In genomic region chr9:126613656-126614055, GRCh38 we compare ENCODE assay signal across 8 cellular contexts. TPM values are rescaled to one million over a fixed set of nuclear protein-coding genes. Genes with fewer than 3 reads are reported as not detected.
DNase-seq lines count a peak whose midpoint lies in the region; ATAC-seq, FAIRE-seq and TF ChIP-seq lines count a peak whose summit lies in the region.

Gene LMX1B (plus strand): TSS chr9:126613928. CDS start chr9:126614450, 522 bp downstream.

- peaks cover 5% of the 10 kb centered on the region; the same call in 1 of the 2 replicates for H4K20me1 ChIP-seq in IMR-90 (ENCODE audit: insufficient read depth, low read length)

- 1% methylated on average over 39 of the region's 59 CpGs; no CpG with 5 or more reads in 1 of the 2 experiments for WGBS in IMR-90 (ENCODE audit: extremely low coverage in 2 of 2, insufficient read length in 1 of 2), 2 experiments

- H3K9me1 ChIP-seq in IMR-90 (ENCODE audit: insufficient read depth, low read length): no peaks in the 10 kb centered on the region

- no peak for TF ChIP-seq POLR2A in IMR-90 (IDR thresholded peaks at IDR 0.05; ENCODE audit: low read depth, low read length)

- no peak within 1 kb of the TSS for H2AFZ ChIP-seq in IMR-90 (replicated peaks; ENCODE audit: low read length, poor library complexity)

- CTCF ChIA-PET in CD4-positive, alpha-beta memory T cell (lab: Charles Lee; ENCODE audit: partially characterized antibody): no interaction called here
- CTCF ChIA-PET in IMR-90 (lab: Yijun Ruan, JAX): no interaction called here

- peaks cover 35% of the 10 kb centered on the region for H3K27me3 ChIP-seq in CD4-positive, alpha-beta memory T cell (ENCODE audit: insufficient read depth, low read length)
- H3K27me3 ChIP-seq in IMR-90 (ENCODE audit: control insufficient read depth, insufficient read depth, low read length) (peaks cover 96% of the 10 kb centered on the region), bronchial epithelial cell (ENCODE audit: control insufficient read depth, insufficient read depth, low read length) (peaks cover 60% of the 10 kb centered on the region)

- no peak within 1 kb of the TSS for H3K4me3 ChIP-seq in CD4-positive, alpha-beta memory T cell (ENCODE audit: low read length in 2 of 2)
- H3K4me3 ChIP-seq in IMR-90 (ENCODE audit: insufficient read depth, low read depth, low read length) (no peak within 1 kb of the TSS), bronchial epithelial cell (ENCODE audit: low read depth, low read length) (peak within 1 kb of the TSS; percentile 12)

- H2BK5ac ChIP-seq in IMR-90 (ENCODE audit: low read depth, low read length, poor library complexity, severe bottlenecking): no peak within 1 kb of the TSS

- no peak within 1 kb of the TSS for H2AK5ac ChIP-seq in IMR-90 (ENCODE audit: low read depth, low read length)

- H3K27ac ChIP-seq in CD4-positive, alpha-beta memory T cell (ENCODE audit: low read depth, low read length): no peak within 1 kb of the TSS
- H3K27ac ChIP-seq in IMR-90 (ENCODE audit: insufficient read depth, low read length): no peak within 1 kb of the TSS

- in situ Hi-C loops in IMR-90 (cut with MboI; ENCODE audit: low sequenced_read_pairs): loop anchor here (5.0 kb wide), 1 partner anchor 169 kb away; no protein-coding TSS in a partner anchor

- H2BK15ac ChIP-seq in IMR-90 (ENCODE audit: low read depth, low read length): no peak within 1 kb of the TSS

- H3K9ac ChIP-seq in IMR-90 (ENCODE audit: low read depth, low read length): no peak within 1 kb of the TSS

- peaks cover 13 to 38% (median 29%) of the 10 kb centered on the region in 4 donors for H3K4me1 Mint-ChIP-seq in CD4-positive, alpha-beta memory T cell
- H3K4me1 Mint-ChIP-seq in memory B cell: peaks cover 22% of the 10 kb centered on the region

- no peaks in the 10 kb centered on the region for H3K36me3 Mint-ChIP-seq in CD4-positive, alpha-beta memory T cell
- no peaks in the 10 kb centered on the region for H3K36me3 Mint-ChIP-seq in memory B cell

- H2BK120ac ChIP-seq in IMR-90 (ENCODE audit: low read depth, low read length): no peak within 1 kb of the TSS

- no peak within 1 kb of the TSS for H3K4me2 ChIP-seq in IMR-90 (ENCODE audit: low read depth, low read length)

- FAIRE-seq in bronchial epithelial cell (lab: Jason Lieb, UNC): no peak

- H2AK9ac ChIP-seq in IMR-90 (replicated peaks; ENCODE audit: low read depth, low read length, poor library complexity): no peak within 1 kb of the TSS

- intact Hi-C loops in CD4-positive, alpha-beta memory T cell (cut with micrococcal nuclease): no loop called here
- intact Hi-C loops in IMR-90 (cut with micrococcal nuclease): no loop called here
- intact Hi-C loops in head of caudate nucleus (cut with DNase I): loop anchor here (10.0 kb wide), 1 partner anchor 171 kb away; no protein-coding TSS in a partner anchor

- TF ChIP-seq RAD21 in IMR-90 (IDR thresholded peaks at IDR 0.05; ENCODE audit: low read length): no peak

- no peak within 1 kb of the TSS for H3K14ac ChIP-seq in IMR-90 (replicated peaks; ENCODE audit: low read depth, low read length)

- peaks cover 54 to 55% of the 10 kb centered on the region in 2 donors for H3K27me3 Mint-ChIP-seq in CD4-positive, alpha-beta memory T cell
- peaks cover 22% of the 10 kb centered on the region for H3K27me3 Mint-ChIP-seq in memory B cell

- dilution Hi-C loops in IMR-90 (cut with HindIII; ENCODE audit: low sequenced_read_pairs, unreplicated experiment): no loop called here

- POLR2A ChIA-PET in CD4-positive, alpha-beta memory T cell (lab: Charles Lee; ENCODE audit: partially characterized antibody): no interaction called here
- POLR2A ChIA-PET in IMR-90 (lab: Charles Lee; ENCODE audit: unreplicated experiment): no interaction called here

- no peaks in the 10 kb centered on the region for H3K79me1 ChIP-seq in IMR-90 (ENCODE audit: low read depth in 1 of 2, low read length in 2 of 2)

- peaks cover 0 to 2% (median 0%) of the 10 kb centered on the region in 8 donors for H3K9me3 Mint-ChIP-seq in CD4-positive, alpha-beta memory T cell
- H3K9me3 Mint-ChIP-seq in memory B cell: no peaks in the 10 kb centered on the region

- no peaks in the 10 kb centered on the region for H3K9me3 ChIP-seq in CD4-positive, alpha-beta memory T cell (ENCODE audit: control insufficient read depth in 1 of 2, low read length in 2 of 2)
- no peaks in the 10 kb centered on the region; the same call in 1 of the 2 replicates for H3K9me3 ChIP-seq in IMR-90 (ENCODE audit: control insufficient read depth, insufficient read depth, low read length)

- no peak within 1 kb of the TSS for H3K56ac ChIP-seq in IMR-90 (ENCODE audit: extremely low read depth, insufficient read depth, low read length)

- no peak for DNase-seq in CD4-positive, alpha-beta memory T cell
- DNase-seq in IMR-90: peak; percentile 17
- no peak for DNase-seq in bronchial epithelial cell (ENCODE audit: low read depth)
- DNase-seq in memory B cell (ENCODE audit: low spot score in 2 of 2): no peak
- DNase-seq in NCI-H446 (lab: John Stamatoyannopoulos, UW): no peak
- DNase-seq in head of caudate nucleus: no peak

- no peak within 1 kb of the TSS for H4K8ac ChIP-seq in IMR-90 (ENCODE audit: low read depth in 2 of 2, low read length in 2 of 2)

- no peak within 1 kb of the TSS for H4K5ac ChIP-seq in IMR-90 (ENCODE audit: low read depth, low read length)

- BruUV-seq in IMR-90 (replicated peaks; lab: Mats Ljungman, UMichigan): no TSS peak

- H2BK20ac ChIP-seq in IMR-90 (ENCODE audit: low read depth, low read length): no peak within 1 kb of the TSS

- ATAC-seq in IMR-90 (ENCODE audit: low read depth) (no peak), memory B cell (ENCODE audit: low read depth) (no peak), GM21360 (IDR thresholded peaks at IDR 0.05; ENCODE audit: unreplicated experiment) (no peak), GM19395 (IDR thresholded peaks at IDR 0.05; ENCODE audit: unreplicated experiment) (no peak)

- H3K4me3 Mint-ChIP-seq in CD4-positive, alpha-beta memory T cell: peak within 1 kb of the TSS; percentile 69 to 84 (median 78)
- peak within 1 kb of the TSS; percentile 77 for H3K4me3 Mint-ChIP-seq in memory B cell

- H3K27ac Mint-ChIP-seq in CD4-positive, alpha-beta memory T cell: peak within 1 kb of the TSS in 1 of 7 donors; percentile 41
- peak within 1 kb of the TSS; percentile 72 for H3K27ac Mint-ChIP-seq in memory B cell

- TF ChIP-seq CTCF in IMR-90 (conservative IDR thresholded peaks at IDR 0.05; ENCODE audit: low read depth, low read length) (no peak), bronchial epithelial cell (IDR thresholded peaks at IDR 0.05; ENCODE audit: insufficient read depth, low read length, severe bottlenecking) (no peak)

- H3K23ac ChIP-seq in IMR-90 (ENCODE audit: low read depth, low read length): no peak within 1 kb of the TSS

- peaks cover 39% of the 10 kb centered on the region for H3K4me1 ChIP-seq in CD4-positive, alpha-beta memory T cell (ENCODE audit: insufficient read depth, low read length)
- H3K4me1 ChIP-seq in IMR-90 (ENCODE audit: control insufficient read depth, insufficient read depth, low read length): no peaks in the 10 kb centered on the region

- no peak within 1 kb of the TSS for H3K18ac ChIP-seq in IMR-90 (ENCODE audit: low read depth, low read length)

- H4K91ac ChIP-seq in IMR-90 (ENCODE audit: insufficient read depth, low read depth, low read length): no peak within 1 kb of the TSS

- H3K4ac ChIP-seq in IMR-90 (ENCODE audit: low read depth, low read length): no peak within 1 kb of the TSS

- no peaks in the 10 kb centered on the region for H3K36me3 ChIP-seq in CD4-positive, alpha-beta memory T cell (ENCODE audit: insufficient read depth, low read length)
- no peaks in the 10 kb centered on the region for H3K36me3 ChIP-seq in IMR-90 (ENCODE audit: control insufficient read depth, insufficient read depth, low read length)
- H3K36me3 ChIP-seq in bronchial epithelial cell (ENCODE audit: control insufficient read depth, insufficient read depth, low read length): no peaks in the 10 kb centered on the region

TF ChIP-seq in IMR-90, 13 proteins besides CTCF, POLR2A, EP300 and RAD21:
- no peak for TF ChIP-seq CEBPB (IDR thresholded peaks at IDR 0.05; ENCODE audit: low read depth, low read length)
- TF ChIP-seq SMC3 (IDR thresholded peaks at IDR 0.05; ENCODE audit: low read depth, low read length): no peak
- no peak for TF ChIP-seq MAZ (IDR thresholded peaks at IDR 0.05; ENCODE audit: borderline replicate concordance, low read depth, low read length)

RNA-seq across cellular contexts. Expression of gene LMX1B, which starts in this region (rescaled TPM):
- not detected for total RNA-seq in CD4-positive, alpha-beta memory T cell
- polyA plus RNA-seq in CD4-positive, alpha-beta memory T cell: not detected
- total RNA-seq in IMR-90 (2012; rRNA removed) (not detected in 2 replicates), bronchial epithelial cell (under 0.01 TPM in 1 of 2 replicates, not detected in the other)
- polyA plus RNA-seq in IMR-90 (2012; rRNA removed): not detected in 2 replicates
- polyA plus RNA-seq in IMR-90 (2012; cell fraction: cytosol; rRNA removed): not detected in 2 replicates
- not detected in 2 replicates for polyA plus RNA-seq in IMR-90 (2012; cell fraction: nucleus; rRNA removed; ENCODE audit: low replicate concordance)

Comparison
In these comparisons a context has a peak if more than half of its experiments do, and no peak if none do; other contexts are left out.
1. Peak in DNase-seq in IMR-90; RNA of the gene not detected or under 1 TPM.